ENCODE assay signal across 1 cellular context in genomic region chr14:96376093-96376492, GRCh38.
TF ChIP-seq lines count a peak whose summit lies in the region.

No MANE protein-coding gene starts in this region.

TF ChIP-seq in HepG2, 621 proteins besides CTCF, POLR2A, EP300 and RAD21:
- TF ChIP-seq PCBP1 (IDR thresholded peaks at IDR 0.05; ENCODE audit: borderline replicate concordance, low read depth, low read length), result no peak
- TF ChIP-seq JUN (CRISPR knock-in tag; IDR thresholded peaks at IDR 0.05), result no peak
- 0 out of 2 replicates have a peak, but pooled peaks have one; percentile 27 for TF ChIP-seq ATF7 (IDR thresholded peaks at IDR 0.05)
- no peak for TF ChIP-seq ATF7 (CRISPR knock-in tag; IDR thresholded peaks at IDR 0.05)
- TF ChIP-seq MATR3 (CRISPR knock-in tag; IDR thresholded peaks at IDR 0.05), result no peak
TF ChIP-seq in HepG2: peak in this region for 1.
